15 cellular contexts compared by ENCODE assay signal in genomic region chr1:228317891-228318810, GRCh38.
"Had no signal": no experiment of that assay in that cellular context is flagged by ENCODE, and none has a peak within 500 bp of the region (broad histone marks: within the 10 kb centered on the region; RNA-seq: fewer than 3 reads in every experiment).

No MANE protein-coding gene starts in this region.

- H3K4me1 Mint-ChIP-seq: mesothelial cell of epicardium, naive B cell had no signal

- H3K4me3 ChIP-seq: left lung, psoas muscle, sigmoid colon, thoracic aorta had no signal

- ATAC-seq: left lung; stimulated activated naive CD8-positive, alpha-beta T cell treated with anti-CD3 and anti-CD28 coated beads, Interleukin-15, Interleukin-2, amounts not matched to agents 100 U/mL and 50 U/mL, for 24 hours had no signal

- H3K4me3 Mint-ChIP-seq: mesothelial cell of epicardium, naive B cell had no signal

- H3K27ac ChIP-seq: left lung, psoas muscle, sigmoid colon, thoracic aorta had no signal

- H3K36me3 ChIP-seq: thoracic aorta had no signal

- H3K4me1 ChIP-seq: left lung, sigmoid colon had no signal

- H3K27ac Mint-ChIP-seq: mesothelial cell of epicardium had no signal

- DNase-seq: activated CD4-positive, alpha-beta T cell treated with anti-CD3 and anti-CD28 coated beads, Interleukin-2, amount 50 U/mL, for 4 hours; activated gamma-delta T cell treated with Interleukin-2 at 50 U/mL for 16 hours; caudate nucleus; cortex of kidney; effector CD8-positive, alpha-beta T cell; foreskin melanocyte; naive B cell; sigmoid colon; stimulated activated CD4-positive, alpha-beta T cell treated with anti-CD3 and anti-CD28 coated beads, Interleukin-12 subunit alpha, Interleukin-12 subunit beta, amount 100 ng/mL, for 4 hours; stimulated activated naive CD8-positive, alpha-beta T cell treated with anti-CD3 and anti-CD28 coated beads, Interleukin-15, Interleukin-2, amounts not matched to agents 100 U/mL and 50 U/mL, for 24 hours; T-helper 2 cell had no signal

- H3K9me3 ChIP-seq: psoas muscle, thoracic aorta had no signal

- H3K27me3 Mint-ChIP-seq: naive B cell had no signal

- H3K27me3 ChIP-seq: left lung, sigmoid colon had no signal
